ENCODE assay signal across 16 cellular contexts in the genomic region with DNA sequence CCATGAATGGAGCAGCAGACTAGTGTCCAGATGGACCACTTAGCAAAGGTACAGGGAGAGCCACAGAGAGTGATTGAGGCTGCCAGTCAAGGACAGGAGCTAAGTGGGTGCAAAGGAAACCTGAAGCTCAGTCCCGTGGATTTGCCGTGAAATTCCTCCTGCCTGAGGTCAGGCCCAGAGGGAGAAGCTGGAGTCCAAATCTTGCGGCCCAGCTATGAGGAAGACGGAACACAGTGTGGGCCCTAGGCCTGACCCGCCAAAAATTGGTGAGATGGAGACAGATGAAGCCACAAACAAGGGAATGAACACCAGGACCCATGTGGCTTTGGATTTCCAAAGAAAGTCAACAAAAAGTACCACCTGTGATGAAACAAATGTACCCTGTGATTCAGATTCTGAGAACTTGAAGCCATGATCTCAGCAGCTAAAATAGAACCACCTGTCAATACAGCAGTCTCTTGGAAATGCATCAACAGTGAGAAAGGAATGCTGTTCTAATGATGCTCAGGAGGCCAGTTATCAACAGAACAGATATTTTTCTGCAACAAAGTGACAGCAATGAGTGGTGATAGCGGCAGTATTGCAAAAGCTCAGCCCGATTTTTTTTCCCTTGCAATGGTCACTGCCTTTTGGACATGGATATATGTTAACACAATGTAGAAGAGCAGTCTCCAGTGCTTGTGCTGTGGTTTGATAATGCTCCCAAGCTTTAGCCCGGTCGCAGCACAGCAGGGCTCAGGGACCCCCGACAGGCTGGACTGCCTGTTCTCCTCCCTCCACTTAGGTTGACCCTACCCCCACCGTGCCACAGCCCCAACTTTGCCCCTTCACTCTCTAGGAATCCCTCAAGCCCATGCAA. TPM values are rescaled to one million over a fixed set of nuclear protein-coding genes. Genes with fewer than 3 reads are reported as not detected.
DNase-seq lines count a peak whose midpoint lies in the region; ATAC-seq lines count a peak whose summit lies in the region.
"Had no signal": no experiment of that assay in that cellular context is flagged by ENCODE, and none has a peak within 500 bp of the region (broad histone marks: within the 10 kb centered on the region; RNA-seq: fewer than 3 reads in every experiment).

No MANE protein-coding gene starts in this region.

- H4K8ac ChIP-seq in trophoblast cell (ENCODE audit: low read depth, low read length): no peak overlapping the region

- H3K4me3 ChIP-seq in trophoblast cell (ENCODE audit: low read depth, low read length): no peak overlapping the region
- H3K4me3 ChIP-seq in aorta (ENCODE audit: low read length in 2 of 2): no peak overlapping the region
- H3K4me3 ChIP-seq: adrenal gland had no signal

- H3K27me3 ChIP-seq in trophoblast cell (ENCODE audit: insufficient read depth, low read length) (no peaks in the 10 kb centered on the region), aorta (ENCODE audit: control insufficient read depth in 1 of 2, insufficient read depth in 2 of 2, low read length in 1 of 2) (no peaks in the 10 kb centered on the region)
- H3K27me3 ChIP-seq: adrenal gland had no signal

- H3K36me3 ChIP-seq in trophoblast cell (ENCODE audit: control insufficient read depth in 1 of 2, insufficient read depth in 2 of 2, low read length in 2 of 2) (peaks cover 2% of the 10 kb centered on the region in 2 experiments), aorta (ENCODE audit: control insufficient read depth in 1 of 2, insufficient read depth in 2 of 2, low read length in 1 of 2) (no peaks in the 10 kb centered on the region)
- H3K36me3 ChIP-seq: adrenal gland had no signal

- H3K18ac ChIP-seq in trophoblast cell (ENCODE audit: low read length): no peak overlapping the region

- H3K23ac ChIP-seq in trophoblast cell (ENCODE audit: low read length): no peak overlapping the region

- H3K4ac ChIP-seq in trophoblast cell (ENCODE audit: low read depth, low read length): peak overlapping the region; percentile 9

- peaks cover 4% of the 10 kb centered on the region for H3K79me1 ChIP-seq in trophoblast cell (ENCODE audit: low read length)

- H2BK12ac ChIP-seq in trophoblast cell (ENCODE audit: low read length): no peak overlapping the region

- H4K12ac ChIP-seq in trophoblast cell (ENCODE audit: low read depth, low read length): no peak overlapping the region

- H3K9ac ChIP-seq in trophoblast cell (ENCODE audit: low read length): no peak overlapping the region
- H3K9ac ChIP-seq: KMS-11 had no signal

- H3K9me3 ChIP-seq in trophoblast cell (ENCODE audit: insufficient read depth, low read depth, low read length) (no peaks in the 10 kb centered on the region), aorta (ENCODE audit: control insufficient read depth, low read length) (no peaks in the 10 kb centered on the region)
- H3K9me3 ChIP-seq: adrenal gland had no signal

- H3K4me1 ChIP-seq in trophoblast cell (ENCODE audit: control insufficient read depth in 1 of 2, insufficient read depth in 2 of 2, low read length in 2 of 2): peaks cover 0 to 5% of the 10 kb centered on the region in 2 experiments
- H3K4me1 ChIP-seq in aorta (ENCODE audit: control insufficient read depth in 1 of 2, insufficient read depth in 2 of 2, low read length in 2 of 2): peaks cover 0 to 2% of the 10 kb centered on the region in 2 donors

- DNase-seq in Right ventricle myocardium inferior (ENCODE audit: missing footprints) (no peak), cardiac septum (ENCODE audit: low spot score) (no peak), fibroblast of the conjunctiva (ENCODE audit: low read depth) (peak; percentile 57), trophoblast cell (no peak), aorta (no peak), mesenteric fat pad (ENCODE audit: low spot score) (no peak)
- DNase-seq in stimulated activated CD4-positive, alpha-beta T cell treated with anti-CD3 and anti-CD28 coated beads, Interleukin-12 subunit alpha, Interleukin-12 subunit beta, amount 100 ng/mL, for 4 hours: no peak
- DNase-seq: activated CD4-positive, alpha-beta T cell treated with anti-CD3 and anti-CD28 coated beads, Interleukin-2, amount 50 U/mL, for 1 hour; activated T-cell treated with anti-CD3 and anti-CD28 coated beads, Interleukin-2, amount 50 U/mL, for 48 hours; adrenal gland; effector CD4-positive, alpha-beta T cell; islet precursor cell; stimulated activated CD4-positive, alpha-beta T cell treated with anti-CD3 and anti-CD28 coated beads, Interleukin-2, amount 100 ng/mL, for 24 hours; stimulated activated CD8-positive, alpha-beta memory T cell treated with anti-CD3 and anti-CD28 coated beads, Interleukin-4, amount 100 ng/mL, for 48 hours had no signal

- no peak overlapping the region for H2AK5ac ChIP-seq in trophoblast cell (ENCODE audit: low read length)

- no peak overlapping the region for H3K14ac ChIP-seq in trophoblast cell (ENCODE audit: low read length)

- no CpG with 5 or more reads among the region's 11 CpGs for WGBS in trophoblast cell (ENCODE audit: extremely low coverage, insufficient coverage, insufficient read length)
- 58 to 68% methylated on average over 11 of the region's 11 CpGs for WGBS in aorta, 2 donors

- H3K27ac ChIP-seq in trophoblast cell (ENCODE audit: low read depth, low read length) (no peak overlapping the region), aorta (ENCODE audit: low read depth in 1 of 2, low read length in 2 of 2) (no peak overlapping the region)
- H3K27ac ChIP-seq: adrenal gland, KMS-11 had no signal

- H3K79me2 ChIP-seq in trophoblast cell (ENCODE audit: control insufficient read depth, insufficient read depth, low read length, poor library complexity): no peaks in the 10 kb centered on the region

- H3K4me2 ChIP-seq in trophoblast cell (ENCODE audit: low read length): no peak overlapping the region
- H3K4me2 ChIP-seq: KMS-11 had no signal

- H2AFZ ChIP-seq in trophoblast cell (ENCODE audit: insufficient read depth, low read length, poor library complexity): no peak overlapping the region

- no peak overlapping the region for H2BK120ac ChIP-seq in trophoblast cell (ENCODE audit: insufficient read depth, low read length, poor library complexity)

- peak; percentile 77 for ATAC-seq in Right ventricle myocardium inferior
- peak; percentile 23 for ATAC-seq in aorta (ENCODE audit: low FRiP score)
- no peak for ATAC-seq in HG02798 (IDR thresholded peaks at IDR 0.05; ENCODE audit: poor library complexity, unreplicated experiment)

- no peak overlapping the region for H2BK5ac ChIP-seq in trophoblast cell (ENCODE audit: low read depth, low read length, poor library complexity)

- H4K91ac ChIP-seq in trophoblast cell (ENCODE audit: low read depth, low read length): no peak overlapping the region

- intact Hi-C loops in Right ventricle myocardium inferior (cut with DNase I): no loop called here
- intact Hi-C loops in cardiac septum (cut with DNase I): no loop called here
- intact Hi-C loops in aorta (cut with DNase I): no loop called here

RNA-seq across cellular contexts. Expression of a gene that starts 10.7 kb away (rescaled TPM):
- total RNA-seq in Right ventricle myocardium inferior: 84.5 TPM
- total RNA-seq in cardiac septum: 89.5 TPM
- 81.7 and 90.1 TPM in 2 replicates for polyA plus RNA-seq in trophoblast cell (2013)
- total RNA-seq in aorta: 100 to 1,000 TPM; 190 to 289 TPM
- polyA plus RNA-seq in aorta: 10 to 100 TPM in 1 of 2 donors, 1 to 10 TPM in 1; 7.3 to 54.5 TPM
- total RNA-seq in mesenteric fat pad: 409 TPM
